Comparison of ENCODE assay signal across 13 cellular contexts in genomic region chr3:150069633-150070032, GRCh38.
DNase-seq lines count a peak whose midpoint lies in the region; ATAC-seq and TF ChIP-seq lines count a peak whose summit lies in the region.
"Had no signal": no experiment of that assay in that cellular context is flagged by ENCODE, and none has a peak within 500 bp of the region (broad histone marks: within the 10 kb centered on the region; RNA-seq: fewer than 3 reads in every experiment).

No MANE protein-coding gene starts in this region.

- H3K27ac ChIP-seq in esophagus muscularis mucosa (replicated peaks in 1 of 4) (no peak overlapping the region), psoas muscle (peak overlapping the region; percentile 90)
- H3K27ac ChIP-seq: HL-60 had no signal

- H3K4me1 ChIP-seq in esophagus muscularis mucosa: no peaks in the 10 kb centered on the region
- H3K4me1 ChIP-seq in psoas muscle: peaks cover 41% of the 10 kb centered on the region

- H3K9me3 Mint-ChIP-seq in T-helper 2 cell treated with Interferon-gamma antibody and Interleukin-4, amounts not matched to agents 5 μg/mL and 100 μg/mL, for 36 hours: no peaks in the 10 kb centered on the region

- TF ChIP-seq CTCF in esophagus muscularis mucosa (IDR thresholded peaks at IDR 0.05): no peak
- TF ChIP-seq CTCF in psoas muscle (IDR thresholded peaks at IDR 0.05): no peak

- DNase-seq in DMS79 (lab: John Stamatoyannopoulos, UW) (peak; percentile 33), NCI-H2107 treated with DMSO at 0.1 percent for 48 hours (lab: John Stamatoyannopoulos, UW; ENCODE audit: unreplicated experiment) (peak; percentile 53), esophagus muscularis mucosa (ENCODE audit: extremely low spot score) (peak; percentile 29), psoas muscle (no peak)
- no peak for DNase-seq in T-helper 2 cell treated with Interferon-gamma antibody and Interleukin-4, amounts not matched to agents 5 μg/mL and 100 μg/mL, for 36 hours (ENCODE audit: low spot score)
- DNase-seq in activated CD4-positive, alpha-beta T cell treated with anti-CD3 and anti-CD28 coated beads for 48 hours: no peak
- DNase-seq in stimulated activated CD4-positive, alpha-beta T cell treated with anti-CD3 and anti-CD28 coated beads, Interleukin-4, amount 100 ng/mL, for 24 hours: no peak
- DNase-seq: C1 segment of cervical spinal cord, NCI-H2029, NCI-H2227 treated with DMSO at 0.1 percent for 48 hours, NCI-H526 had no signal

- no peak overlapping the region for H3K4me3 Mint-ChIP-seq in T-helper 2 cell treated with Interferon-gamma antibody and Interleukin-4, amounts not matched to agents 5 μg/mL and 100 μg/mL, for 36 hours

- no peak for TF ChIP-seq POLR2A in esophagus muscularis mucosa (IDR thresholded peaks at IDR 0.05; ENCODE audit: low read depth)

- no peak for TF ChIP-seq EP300 in esophagus muscularis mucosa (IDR thresholded peaks at IDR 0.05)

- no peaks in the 10 kb centered on the region for H3K4me1 Mint-ChIP-seq in T-helper 2 cell treated with Interferon-gamma antibody and Interleukin-4, amounts not matched to agents 5 μg/mL and 100 μg/mL, for 36 hours (ENCODE audit: low read depth)

- 93% methylated on average over 1 of the region's 1 CpG for WGBS in esophagus muscularis mucosa
- 18 to 38% (median 36%) methylated on average over 1 of the region's 1 CpG for WGBS in psoas muscle, 3 donors

- H3K4me3 ChIP-seq in esophagus muscularis mucosa (no peak overlapping the region), psoas muscle (no peak overlapping the region)
- H3K4me3 ChIP-seq: HAP-1 had no signal

- no peaks in the 10 kb centered on the region for H3K36me3 Mint-ChIP-seq in T-helper 2 cell treated with Interferon-gamma antibody and Interleukin-4, amounts not matched to agents 5 μg/mL and 100 μg/mL, for 36 hours (ENCODE audit: low read depth)

- H3K36me3 ChIP-seq in esophagus muscularis mucosa (no peaks in the 10 kb centered on the region), psoas muscle (ENCODE audit: insufficient read depth in 1 of 2, low read depth in 1 of 2) (no peaks in the 10 kb centered on the region)
- H3K36me3 ChIP-seq: HAP-1 had no signal

- H3K27me3 Mint-ChIP-seq in T-helper 2 cell treated with Interferon-gamma antibody and Interleukin-4, amounts not matched to agents 5 μg/mL and 100 μg/mL, for 36 hours (ENCODE audit: low read depth): peaks cover 6% of the 10 kb centered on the region

- intact Hi-C loops in esophagus muscularis mucosa (cut with DNase I): no loop called here
- intact Hi-C loops in psoas muscle (cut with DNase I): loop anchor here in 1 of 2 donors (2.0 to 5.0 kb wide), 3 partner anchors 23 to 101 kb away; no protein-coding TSS in a partner anchor

- H3K27me3 ChIP-seq in esophagus muscularis mucosa (no peaks in the 10 kb centered on the region), psoas muscle (ENCODE audit: insufficient read depth in 3 of 3, low read length in 2 of 3) (no peaks in the 10 kb centered on the region)

- H3K27ac Mint-ChIP-seq in T-helper 2 cell treated with Interferon-gamma antibody and Interleukin-4, amounts not matched to agents 5 μg/mL and 100 μg/mL, for 36 hours: no peak overlapping the region

- ATAC-seq in psoas muscle: peak; percentile 61 to 75 (median 70)

- H3K9me3 ChIP-seq in esophagus muscularis mucosa: no peaks in the 10 kb centered on the region
- no peaks in the 10 kb centered on the region for H3K9me3 ChIP-seq in psoas muscle
- H3K9me3 ChIP-seq: HAP-1 had no signal

Comparison
In these comparisons a context has a peak if more than half of its experiments do, and no peak if none do; other contexts are left out.
1. DNase-seq: peak in DMS79 (single experiment), NCI-H2107 treated with DMSO at 0.1 percent for 48 hours (single experiment) and esophagus muscularis mucosa (single experiment); none in psoas muscle (0 of 2), T-helper 2 cell treated with Interferon-gamma antibody and Interleukin-4, amounts not matched to agents 5 μg/mL and 100 μg/mL, for 36 hours (single experiment), activated CD4-positive, alpha-beta T cell treated with anti-CD3 and anti-CD28 coated beads for 48 hours (single experiment) and stimulated activated CD4-positive, alpha-beta T cell treated with anti-CD3 and anti-CD28 coated beads, Interleukin-4, amount 100 ng/mL, for 24 hours (single experiment).